In the genomic region with DNA sequence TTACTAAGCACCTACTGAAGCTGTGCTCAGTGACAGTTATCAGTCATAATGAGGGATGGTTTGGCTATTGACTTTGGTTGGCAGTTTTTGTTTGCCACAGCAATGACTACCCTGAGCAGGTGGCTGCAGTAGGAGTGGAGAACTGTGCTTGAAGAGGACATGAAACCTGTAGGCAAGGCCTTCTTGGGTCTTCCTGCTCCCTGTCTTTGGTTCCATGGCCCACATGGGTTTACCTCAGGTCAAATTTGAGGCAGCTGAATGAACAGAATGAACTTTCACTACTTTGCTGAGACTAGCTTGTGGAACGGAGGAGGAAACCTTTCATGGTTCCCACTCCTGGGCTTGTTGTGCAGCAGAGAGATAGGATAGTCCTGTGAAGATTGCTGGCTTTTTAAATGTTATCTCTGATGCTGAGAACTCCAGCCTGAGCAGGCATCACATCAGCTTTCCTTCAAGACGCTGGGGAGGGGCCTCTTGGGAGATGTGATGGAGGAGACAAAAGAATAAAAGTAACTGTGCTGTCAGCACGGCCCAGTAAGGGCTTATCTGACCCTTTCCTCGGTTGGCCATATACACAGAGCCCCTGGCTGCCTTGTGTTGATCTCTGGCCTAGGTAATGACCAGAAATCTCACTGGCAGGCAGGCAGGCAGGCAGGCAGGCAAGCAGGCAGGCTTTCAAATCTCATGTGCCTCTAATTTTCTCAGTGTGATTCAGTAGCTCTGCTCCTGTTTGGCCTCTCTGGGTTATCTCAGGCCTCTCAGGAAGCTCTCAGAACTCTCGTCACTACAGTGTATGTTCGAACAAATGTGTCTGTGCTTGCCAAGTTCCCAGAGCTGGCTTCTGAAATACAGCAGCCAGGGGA, we compare ENCODE assay signal across 8 cellular contexts. TPM values are rescaled to one million over a fixed set of nuclear protein-coding genes. Genes with fewer than 3 reads are reported as not detected.
DNase-seq lines count a peak whose midpoint lies in the region; ATAC-seq and TF ChIP-seq lines count a peak whose summit lies in the region.

No MANE protein-coding gene starts in this region.

- H3K79me2 ChIP-seq in KMS-11 (ENCODE audit: insufficient read depth, low read depth), result peaks cover 68% of the 10 kb centered on the region

- peak; percentile 43 for ATAC-seq in GM21360 (IDR thresholded peaks at IDR 0.05; ENCODE audit: unreplicated experiment)
- peak; percentile 51 for ATAC-seq in esophagus mucosa

- in situ Hi-C loops in G401 (cut with HindIII; ENCODE audit: low sequenced_read_pairs), result no loop called here

- DNase-seq in AG10803 (ENCODE audit: low read depth) (peak; percentile 55), NOMO-1 treated with DMSO at 0.1 percent for 48 hours (lab: John Stamatoyannopoulos, UW; ENCODE audit: unreplicated experiment) (no peak), G401 (ENCODE audit: low spot score) (no peak)
- DNase-seq in activated CD4-positive, CD25-positive, alpha-beta regulatory T cell (lab: John Stamatoyannopoulos, UW), result no peak

- H3K27ac ChIP-seq in KMS-11 (peak overlapping the region; percentile 56), skeletal muscle tissue (ENCODE audit: low read depth, low read length) (peak overlapping the region; percentile 70)

- no peak overlapping the region for H2AFZ ChIP-seq in KMS-11 (ENCODE audit: low read depth)

- no peaks in the 10 kb centered on the region for H3K27me3 ChIP-seq in KMS-11 (ENCODE audit: insufficient read depth, low read depth)
- H3K27me3 ChIP-seq in skeletal muscle tissue (ENCODE audit: control insufficient read depth in 3 of 3, insufficient read depth in 3 of 3, low read length in 3 of 3), result no peaks in the 10 kb centered on the region

- no peak overlapping the region for H3K4me3 ChIP-seq in AG10803 (ENCODE audit: low read length)
- H3K4me3 ChIP-seq in KMS-11 (IDR thresholded peaks at IDR 0.05; ENCODE audit: insufficient read depth, low read depth, low read length), result no peak overlapping the region
- peak overlapping the region in 1 of 3 donors; percentile 44 for H3K4me3 ChIP-seq in skeletal muscle tissue (ENCODE audit: low read length in 3 of 3)

- H4K20me1 ChIP-seq in KMS-11 (ENCODE audit: insufficient read depth), result no peaks in the 10 kb centered on the region

- H3K36me3 ChIP-seq in KMS-11 (ENCODE audit: insufficient read depth) (no peaks in the 10 kb centered on the region), skeletal muscle tissue (ENCODE audit: control insufficient read depth in 3 of 3, insufficient read depth in 3 of 3, low read length in 3 of 3) (no peaks in the 10 kb centered on the region)

- peak overlapping the region; percentile 53 for H3K4me2 ChIP-seq in KMS-11

- TF ChIP-seq CTCF in AG10803 (conservative IDR thresholded peaks at IDR 0.05; ENCODE audit: low read length) (no peak), KMS-11 (conservative IDR thresholded peaks at IDR 0.05; ENCODE audit: low read depth, low read length) (no peak)

- H3K4me1 ChIP-seq in KMS-11 (ENCODE audit: low read depth, poor library complexity, severe bottlenecking) (peaks cover 90% of the 10 kb centered on the region), skeletal muscle tissue (ENCODE audit: control insufficient read depth in 3 of 3, insufficient read depth in 3 of 3, low read length in 3 of 3) (peaks cover 44 to 60% (median 45%) of the 10 kb centered on the region in 3 donors)

- H3K9ac ChIP-seq in KMS-11, result no peak overlapping the region
- H3K9ac ChIP-seq in skeletal muscle tissue (ENCODE audit: low read depth in 1 of 3, low read length in 3 of 3), result peak overlapping the region; percentile 2 to 70 (median 19)

- no peaks in the 10 kb centered on the region for H3K9me3 ChIP-seq in skeletal muscle tissue (ENCODE audit: control insufficient read depth in 3 of 3, low read length in 3 of 3)

RNA-seq across cellular contexts. Expression of a gene that starts 12.0 kb away (rescaled TPM):
- 85.1 TPM for total RNA-seq in esophagus mucosa
- total RNA-seq in skeletal muscle tissue, result 54.8 TPM
- 15.4 and 28.2 TPM in 2 replicates for total RNA-seq in G401 (2014; rRNA removed; shearing (Covaris generic))

RNA-seq across cellular contexts. Expression of a gene that starts 26.7 kb away (rescaled TPM):
- total RNA-seq in esophagus mucosa (59.7 TPM), skeletal muscle tissue (1.6 TPM)
- total RNA-seq in G401 (2014; rRNA removed; shearing (Covaris generic)), result 8.3 and 12.0 TPM in 2 replicates

RNA-seq across cellular contexts. Expression of a gene that starts 59.1 kb away (rescaled TPM):
- total RNA-seq in esophagus mucosa (31.8 TPM), skeletal muscle tissue (8.9 TPM)
- 11.9 and 15.1 TPM in 2 replicates for total RNA-seq in G401 (2014; rRNA removed; shearing (Covaris generic))
